9 cellular contexts compared by ENCODE assay signal in genomic region chr9:6567140-6567591, GRCh38.
DNase-seq lines count a peak whose midpoint lies in the region; ATAC-seq and TF ChIP-seq lines count a peak whose summit lies in the region.
"Had no signal": no experiment of that assay in that cellular context is flagged by ENCODE, and none has a peak within 500 bp of the region (broad histone marks: within the 10 kb centered on the region; RNA-seq: fewer than 3 reads in every experiment).

No MANE protein-coding gene starts in this region.

- H3K27ac Mint-ChIP-seq in activated naive CD4-positive, alpha-beta T cell treated with anti-CD3 and anti-CD28 coated beads for 36 hours: peak overlapping the region; percentile 69
- H3K27ac Mint-ChIP-seq: CD4-positive, CD25-positive, alpha-beta regulatory T cell had no signal

- H3K27me3 ChIP-seq in Peyer's patch: no peaks in the 10 kb centered on the region

- no peak for TF ChIP-seq POLR2A in Peyer's patch (IDR thresholded peaks at IDR 0.05)

- H3K9me3 Mint-ChIP-seq in activated naive CD4-positive, alpha-beta T cell treated with anti-CD3 and anti-CD28 coated beads for 36 hours: no peaks in the 10 kb centered on the region

- H3K4me1 Mint-ChIP-seq in activated naive CD4-positive, alpha-beta T cell treated with anti-CD3 and anti-CD28 coated beads for 36 hours (ENCODE audit: low read depth): peaks cover 11% of the 10 kb centered on the region
- H3K4me1 Mint-ChIP-seq: CD4-positive, CD25-positive, alpha-beta regulatory T cell had no signal

- H3K4me3 Mint-ChIP-seq in activated naive CD4-positive, alpha-beta T cell treated with anti-CD3 and anti-CD28 coated beads for 36 hours: no peak overlapping the region
- H3K4me3 Mint-ChIP-seq: CD4-positive, CD25-positive, alpha-beta regulatory T cell had no signal

- H3K36me3 ChIP-seq in Peyer's patch: no peaks in the 10 kb centered on the region

- no peak for ATAC-seq in HG03139 (IDR thresholded peaks at IDR 0.05; ENCODE audit: unreplicated experiment)
- ATAC-seq in GM21717 (IDR thresholded peaks at IDR 0.05; ENCODE audit: unreplicated experiment): no peak

- H3K36me3 Mint-ChIP-seq in activated naive CD4-positive, alpha-beta T cell treated with anti-CD3 and anti-CD28 coated beads for 36 hours (ENCODE audit: low read depth): no peaks in the 10 kb centered on the region
- H3K36me3 Mint-ChIP-seq: CD4-positive, CD25-positive, alpha-beta regulatory T cell had no signal

- H3K4me1 ChIP-seq in Peyer's patch: no peaks in the 10 kb centered on the region

- H3K9me3 ChIP-seq in Peyer's patch: no peaks in the 10 kb centered on the region

- no peak for TF ChIP-seq CTCF in Peyer's patch (IDR thresholded peaks at IDR 0.05)

- H3K27me3 Mint-ChIP-seq in activated naive CD4-positive, alpha-beta T cell treated with anti-CD3 and anti-CD28 coated beads for 36 hours (ENCODE audit: low read depth): no peaks in the 10 kb centered on the region

- H3K4me3 ChIP-seq in Peyer's patch: no peak overlapping the region

- intact Hi-C loops in activated naive CD4-positive, alpha-beta T cell treated with anti-CD3 and anti-CD28 coated beads for 36 hours (cut with micrococcal nuclease): no loop called here
- intact Hi-C loops in head of caudate nucleus (cut with DNase I): loop anchor here (5.0 kb wide), 2 partner anchors 155 to 215 kb away; partner anchors contain the start of gene UHRF2

- peak; percentile 26 for DNase-seq in activated naive CD4-positive, alpha-beta T cell treated with anti-CD3 and anti-CD28 coated beads for 36 hours
- no peak for DNase-seq in activated naive CD4-positive, alpha-beta T cell (lab: John Stamatoyannopoulos, UW)
- DNase-seq in activated T-cell treated with anti-CD3 and anti-CD28 coated beads, Interleukin-2, amount 50 U/mL, for 48 hours: peak; percentile 31 to 49
- DNase-seq in head of caudate nucleus (peak; percentile 46 to 91 (median 70)), Peyer's patch (no peak)

- H3K27ac ChIP-seq in temporal lobe (ENCODE audit: low read depth, low read length): peak overlapping the region; percentile 41
- H3K27ac ChIP-seq in Peyer's patch: no peak overlapping the region

- CTCF ChIA-PET in activated naive CD4-positive, alpha-beta T cell treated with anti-CD3 and anti-CD28 coated beads for 36 hours (lab: Charles Lee): interaction anchor here (1.0 to 7.2 kb wide), 5 partner anchors 14 to 214 kb away, joined by 3 to 107 read pairs (median 3); no protein-coding TSS in a partner anchor

Comparison
In these comparisons a context has a peak if more than half of its experiments do, and no peak if none do; other contexts are left out.
1. DNase-seq: peak in activated naive CD4-positive, alpha-beta T cell treated with anti-CD3 and anti-CD28 coated beads for 36 hours (single experiment), activated T-cell treated with anti-CD3 and anti-CD28 coated beads, Interleukin-2, amount 50 U/mL, for 48 hours (2 of 2) and head of caudate nucleus (42 of 42); none in activated naive CD4-positive, alpha-beta T cell (0 of 4) and Peyer's patch (0 of 3).